In genomic region chr11:73555615-73556014, GRCh38 we compare ENCODE assay signal across 22 cellular contexts.
"Had no signal": no experiment of that assay in that cellular context is flagged by ENCODE, and none has a peak within 500 bp of the region (broad histone marks: within the 10 kb centered on the region; RNA-seq: fewer than 3 reads in every experiment).

No MANE protein-coding gene starts in this region.

- H3K27ac Mint-ChIP-seq: IgD-negative memory B cell had no signal

- H3K4me3 Mint-ChIP-seq: IgD-negative memory B cell had no signal

- H3K27me3 ChIP-seq: SJSA1 had no signal

- H3K36me3 ChIP-seq: SJSA1 had no signal

- ATAC-seq: K562 had no signal

- H3K27me3 Mint-ChIP-seq: IgD-negative memory B cell had no signal

- H3K9me3 Mint-ChIP-seq: IgD-negative memory B cell had no signal

- H3K4me1 ChIP-seq: SJSA1 had no signal

- H3K4me3 ChIP-seq: K562, SJSA1, SK-N-MC had no signal

- DNase-seq: Kasumi-1, MM.1S, NCI-H1092 treated with DMSO at 0.1 percent for 48 hours, NCI-H1436, NCI-H187, NCI-H2029, NCI-H2081 treated with DMSO at 0.1 percent for 48 hours, NCI-H2171, NCI-H226, NCI-H446, NCI-H510A, NCI-H524 treated with DMSO at 0.1 percent for 48 hours, NCI-H69, NCI-H774, SIG-M5 had no signal

- H3K27ac ChIP-seq: HL-60, KMS-11, RWPE1, SJSA1, SK-N-MC had no signal

- H3K9me3 ChIP-seq: SJSA1 had no signal
